Comparison of ENCODE assay signal across 24 cellular contexts in the genomic region with DNA sequence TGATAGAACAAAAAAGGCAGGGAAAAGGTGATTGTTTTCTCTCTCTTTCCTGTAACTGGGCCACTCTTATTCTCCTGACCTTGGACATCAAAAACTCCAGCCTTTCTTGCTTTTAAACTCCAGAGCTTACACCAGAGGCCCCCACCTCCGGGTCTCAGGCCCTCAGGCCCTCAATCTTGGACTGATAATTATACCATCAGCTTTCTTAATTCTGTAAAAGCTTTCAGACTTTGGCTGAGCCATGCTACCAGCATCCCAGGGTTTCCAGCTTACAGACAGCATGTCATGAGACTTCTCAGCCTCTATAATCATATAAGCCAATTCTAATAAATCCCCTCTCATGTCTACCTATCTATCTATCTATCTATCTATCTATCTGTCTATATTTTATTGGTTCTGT.
"Had no signal": no experiment of that assay in that cellular context is flagged by ENCODE, and none has a peak within 500 bp of the region (broad histone marks: within the 10 kb centered on the region; RNA-seq: fewer than 3 reads in every experiment).

No MANE protein-coding gene starts in this region.

- H3K27me3 ChIP-seq: gastroesophageal sphincter, hepatocyte, upper lobe of right lung had no signal

- ATAC-seq: activated CD8-positive, alpha-beta memory T cell treated with anti-CD3 and anti-CD28 coated beads, Interleukin-2, amount 10 ng/mL, durations not matched to agents 7 days and 5 days; activated CD8-positive, alpha-beta T cell treated with anti-CD3 and anti-CD28 coated beads, Interleukin-2, amount 10 ng/mL, durations not matched to agents 7 days and 5 days; effector memory CD8-positive, alpha-beta T cell; left cardiac atrium; right cardiac atrium had no signal

- H3K9me3 Mint-ChIP-seq: activated B cell treated with CpG ODN at 0.5 μM for 24 hours; effector memory CD8-positive, alpha-beta T cell; mesothelial cell of epicardium; naive B cell; neural crest cell had no signal

- H3K36me3 ChIP-seq: gastroesophageal sphincter, upper lobe of right lung had no signal

- H3K27ac ChIP-seq: hepatocyte, upper lobe of right lung had no signal

- H3K4me2 ChIP-seq: hepatocyte had no signal

- H2AFZ ChIP-seq: hepatocyte had no signal

- H3K27me3 Mint-ChIP-seq: activated B cell treated with CpG ODN at 0.5 μM for 24 hours; activated CD8-positive, alpha-beta memory T cell treated with anti-CD3 and anti-CD28 coated beads, Interleukin-2, amount 10 ng/mL, durations not matched to agents 7 days and 5 days; activated naive CD8-positive, alpha-beta T cell; effector memory CD8-positive, alpha-beta T cell; naive B cell had no signal

- H3K4me3 ChIP-seq: gastroesophageal sphincter, hepatocyte, upper lobe of right lung had no signal

- DNase-seq: activated B cell treated with CpG ODN at 0.5 μM for 24 hours; activated CD8-positive, alpha-beta memory T cell treated with anti-CD3 and anti-CD28 coated beads, Interleukin-2, amount 10 ng/mL, durations not matched to agents 7 days and 5 days; activated CD8-positive, alpha-beta T cell treated with anti-CD3 and anti-CD28 coated beads, Interleukin-2, amount 10 ng/mL, durations not matched to agents 7 days and 5 days; activated effector memory CD4-positive, alpha-beta T cell treated with Interleukin-2 at 50 U/mL for 16 hours; activated naive CD4-positive, alpha-beta T cell treated with Interleukin-2 at 50 U/mL for 16 hours; caudate nucleus; cortex of kidney; effector memory CD8-positive, alpha-beta T cell; erythroblast; left cardiac atrium; mammary epithelial cell; naive B cell; occipital lobe; right cardiac atrium; stimulated activated CD4-positive, alpha-beta T cell treated with anti-CD3 and anti-CD28 coated beads, Interleukin-15, amount 100 ng/mL, for 24 hours; stimulated activated CD4-positive, alpha-beta T cell treated with anti-CD3 and anti-CD28 coated beads, Interleukin-2, amount 100 ng/mL, for 24 hours; stimulated activated naive CD4-positive, alpha-beta T cell treated with Interleukin-2 at 50 U/mL for 16 hours; T-helper 2 cell; upper lobe of right lung had no signal

- H3K36me3 Mint-ChIP-seq: activated naive CD8-positive, alpha-beta T cell; mesothelial cell of epicardium; naive B cell had no signal

- H3K79me2 ChIP-seq: hepatocyte had no signal

- H3K27ac Mint-ChIP-seq: activated B cell treated with CpG ODN at 0.5 μM for 24 hours; activated CD8-positive, alpha-beta T cell treated with anti-CD3 and anti-CD28 coated beads, Interleukin-2, amount 10 ng/mL, durations not matched to agents 7 days and 5 days; activated naive CD8-positive, alpha-beta T cell; mesothelial cell of epicardium had no signal

- H3K4me1 Mint-ChIP-seq: neural crest cell had no signal

- H3K4me3 Mint-ChIP-seq: activated B cell treated with CpG ODN at 0.5 μM for 24 hours; activated CD8-positive, alpha-beta memory T cell treated with anti-CD3 and anti-CD28 coated beads, Interleukin-2, amount 10 ng/mL, durations not matched to agents 7 days and 5 days; activated CD8-positive, alpha-beta T cell treated with anti-CD3 and anti-CD28 coated beads, Interleukin-2, amount 10 ng/mL, durations not matched to agents 7 days and 5 days; activated naive CD8-positive, alpha-beta T cell; effector memory CD8-positive, alpha-beta T cell; mesothelial cell of epicardium; neural crest cell had no signal

- H3K9me3 ChIP-seq: gastroesophageal sphincter, upper lobe of right lung had no signal
